Comparison of ENCODE assay signal across 19 cellular contexts in genomic region chr1:11229178-11229577, GRCh38. TPM values are rescaled to one million over a fixed set of nuclear protein-coding genes. Genes with fewer than 3 reads are reported as not detected.
DNase-seq lines count a peak whose midpoint lies in the region; ATAC-seq and TF ChIP-seq lines count a peak whose summit lies in the region.
"Had no signal": no experiment of that assay in that cellular context is flagged by ENCODE, and none has a peak within 500 bp of the region (broad histone marks: within the 10 kb centered on the region; RNA-seq: fewer than 3 reads in every experiment).

No MANE protein-coding gene starts in this region.

- no peaks in the 10 kb centered on the region for H3K9me2 ChIP-seq in OCI-LY7 (ENCODE audit: insufficient read depth, low read length)
- H3K9me2 ChIP-seq: SK-N-SH had no signal

- DNase-seq in NCI-H1436 (lab: John Stamatoyannopoulos, UW) (peak; percentile 46), NCI-H1436 treated with DMSO at 0.1 percent for 48 hours (lab: John Stamatoyannopoulos, UW) (no peak), DMS79 (lab: John Stamatoyannopoulos, UW) (peak; percentile 75), OCI-LY7 (ENCODE audit: low spot score) (peak; percentile 59), naive B cell (no peak), colonic mucosa (no peak), SHP77 (lab: John Stamatoyannopoulos, UW) (no peak)
- DNase-seq in activated CD4-positive, alpha-beta T cell treated with anti-CD3 and anti-CD28 coated beads, Interleukin-2, amount 50 U/mL, for 48 hours: no peak
- DNase-seq: 8988T, DND-41, GF-D8, GOT3, KBM-7, NCI-H2029 treated with DMSO at 0.1 percent for 48 hours, NCI-H345, NCI-H774, SK-N-SH had no signal

- no peak overlapping the region for H3K9ac ChIP-seq in colonic mucosa (ENCODE audit: low read depth in 2 of 2, low read length in 2 of 2)
- H3K9ac ChIP-seq: SK-N-SH had no signal

- H3K9me3 Mint-ChIP-seq in naive B cell: peaks cover 0 to 1% (median 0%) of the 10 kb centered on the region in 7 donors

- no peaks in the 10 kb centered on the region for H3K27me3 ChIP-seq in colonic mucosa

- intact Hi-C loops in OCI-LY7 (cut with micrococcal nuclease; ENCODE audit: unreplicated experiment) (no loop called here), colonic mucosa (cut with DNase I) (no loop called here)

- peaks cover 35 to 50% (median 36%) of the 10 kb centered on the region in 3 donors for H3K4me1 Mint-ChIP-seq in naive B cell

- CTCF ChIA-PET in OCI-LY7 (lab: Charles Lee; ENCODE audit: unreplicated experiment): no interaction called here

- H3K4me1 ChIP-seq in OCI-LY7 (ENCODE audit: insufficient read depth, low read length, poor library complexity, severe bottlenecking): peaks cover 51% of the 10 kb centered on the region
- no peaks in the 10 kb centered on the region for H3K4me1 ChIP-seq in colonic mucosa

- POLR2A ChIA-PET in OCI-LY7 (lab: Charles Lee): interaction anchor here (1.0 to 1.8 kb wide), 5 partner anchors 10 to 131 kb away, joined by 3 to 6 read pairs (median 4); no protein-coding TSS in a partner anchor

- H3K27ac Mint-ChIP-seq in naive B cell: peak overlapping the region; percentile 71 to 95 (median 86)

- H3K27me3 Mint-ChIP-seq in naive B cell: no peaks in the 10 kb centered on the region

- peak overlapping the region; percentile 56 for H3K4me2 ChIP-seq in OCI-LY7 (ENCODE audit: low read length)
- H3K4me2 ChIP-seq: SK-N-SH had no signal

- H3K9me3 ChIP-seq in OCI-LY7 (ENCODE audit: low read length) (no peaks in the 10 kb centered on the region), colonic mucosa (no peaks in the 10 kb centered on the region)
- H3K9me3 ChIP-seq: SK-N-SH had no signal

- no peaks in the 10 kb centered on the region for H4K20me1 ChIP-seq in OCI-LY7 (ENCODE audit: insufficient read depth, low read length)

- peak overlapping the region in 6 of 8 donors; percentile 3 to 87 (median 58) for H3K4me3 Mint-ChIP-seq in naive B cell

- H3K79me2 ChIP-seq in OCI-LY7 (ENCODE audit: insufficient read depth, low read depth, low read length): peaks cover 23% of the 10 kb centered on the region; the same call in 1 of the 2 replicates

- H3K36me3 Mint-ChIP-seq in naive B cell: peaks cover 44% of the 10 kb centered on the region in 2 donors

- peak overlapping the region; percentile 8 for H3K4me3 ChIP-seq in OCI-LY7 (ENCODE audit: low read depth, low read length, poor library complexity, severe bottlenecking)
- H3K4me3 ChIP-seq in colonic mucosa: no peak overlapping the region

- peaks cover 92% of the 10 kb centered on the region for H3K36me3 ChIP-seq in OCI-LY7 (ENCODE audit: insufficient read depth, low read length)
- peaks cover 20% of the 10 kb centered on the region for H3K36me3 ChIP-seq in colonic mucosa

- H3K27ac ChIP-seq in OCI-LY7 (ENCODE audit: low read depth, low read length, poor library complexity, severe bottlenecking): peak overlapping the region; percentile 86
- H3K27ac ChIP-seq in colonic mucosa: no peak overlapping the region
- H3K27ac ChIP-seq: C4-2B had no signal

- ATAC-seq in naive B cell (ENCODE audit: low read depth in 2 of 2): peak; percentile 32 to 45

- TF ChIP-seq CTCF in OCI-LY7 (conservative IDR thresholded peaks at IDR 0.05; ENCODE audit: low read length) (no peak), colonic mucosa (IDR thresholded peaks at IDR 0.05) (no peak)

- no peak overlapping the region for H2AFZ ChIP-seq in OCI-LY7 (ENCODE audit: low read length)

- BruUV-seq in OCI-LY7 (replicated peaks; lab: Mats Ljungman, UMichigan): no TSS peak

RNA-seq across cellular contexts. Expression of gene MTOR, which starts 33.2 kb away (rescaled TPM):
- 41.1 and 41.5 TPM in 2 replicates for total RNA-seq in OCI-LY7 (2014; rRNA removed; shearing (Covaris generic))
- total RNA-seq in OCI-LY7 (2022) (58.5 and 58.6 TPM in 2 replicates), colonic mucosa (10 to 100 TPM; 29.9 to 50.2 TPM)
- polyA plus RNA-seq in naive B cell (ENCODE audit: low read depth in 6 of 6): 10 to 100 TPM in 1 of 6 donors, 1 to 10 TPM in 4, under 1 TPM in 1; 0.88 to 10.3 (median 4.6) TPM

RNA-seq across cellular contexts. Expression of gene ANGPTL7, which starts 40.0 kb away (rescaled TPM):
- not detected in 2 replicates for total RNA-seq in OCI-LY7 (2014; rRNA removed; shearing (Covaris generic))
- total RNA-seq in OCI-LY7 (2022) (not detected in 2 replicates), colonic mucosa (1 to 10 TPM in 1 of 2 donors, not detected in 1; 1.0 TPM)
- polyA plus RNA-seq in naive B cell (ENCODE audit: low read depth in 6 of 6): not detected
- total RNA-seq: T-helper 1 cell treated with Interleukin-12 subunit alpha and Interleukin-12 subunit beta and Interleukin-4 antibody, amounts not matched to agents 30 ng/mL and 1 ng/mL, for 36 hours had no signal

RNA-seq across cellular contexts. Expression of gene UBIAD1, which starts 43.8 kb away (rescaled TPM):
- total RNA-seq in OCI-LY7 (2014; rRNA removed; shearing (Covaris generic)): 22.4 and 22.7 TPM in 2 replicates
- total RNA-seq in OCI-LY7 (2022) (27.9 and 28.9 TPM in 2 replicates), colonic mucosa (10 to 100 TPM in 1 of 2 donors, 1 to 10 TPM in 1; 7.9 to 14.4 TPM)
- 10 to 100 TPM; 45.2 to 75.2 (median 49.1) TPM for polyA plus RNA-seq in naive B cell (ENCODE audit: low read depth in 6 of 6)

Comparison
In these comparisons a context has a peak if more than half of its experiments do, and no peak if none do; other contexts are left out.
1. DNase-seq: peak in NCI-H1436 (single experiment), DMS79 (single experiment) and OCI-LY7 (single experiment); none in NCI-H1436 treated with DMSO at 0.1 percent for 48 hours (single experiment), naive B cell (single experiment), colonic mucosa (single experiment), SHP77 (0 of 2) and activated CD4-positive, alpha-beta T cell treated with anti-CD3 and anti-CD28 coated beads, Interleukin-2, amount 50 U/mL, for 48 hours (0 of 2).